ENCODE assay signal across 26 cellular contexts in genomic region chr9:91364702-91365101, GRCh38.
"Had no signal": no experiment of that assay in that cellular context is flagged by ENCODE, and none has a peak within 500 bp of the region (broad histone marks: within the 10 kb centered on the region; RNA-seq: fewer than 3 reads in every experiment).

No MANE protein-coding gene starts in this region.

- H3K4me3 Mint-ChIP-seq: memory B cell; naive thymus-derived CD4-positive, alpha-beta T cell; stimulated activated memory B cell treated with anti-CD40 and anti-IgM and Interleukin-4, amounts not matched to agents 10 μg/mL and 1 μg/mL and 100 μg/mL, for 72 hours; stimulated activated naive CD8-positive, alpha-beta T cell treated with anti-CD3 and anti-CD28 coated beads, Interleukin-15, amount 100 ng/mL, for 72 hours; type B pancreatic cell had no signal

- H3K27ac Mint-ChIP-seq: memory B cell; progenitor cell of endocrine pancreas; stimulated activated memory B cell treated with anti-CD40 and anti-IgM and Interleukin-4, amounts not matched to agents 10 μg/mL and 1 μg/mL and 100 μg/mL, for 72 hours; stimulated activated naive CD8-positive, alpha-beta T cell treated with anti-CD3 and anti-CD28 coated beads, Interleukin-15, amount 100 ng/mL, for 72 hours; type B pancreatic cell had no signal

- H3K36me3 Mint-ChIP-seq: type B pancreatic cell had no signal

- H3K27ac ChIP-seq: heart right ventricle, hepatocyte, left ventricle myocardium inferior, neutrophil, sigmoid colon, tibial nerve, uterus had no signal

- H2AFZ ChIP-seq: hepatocyte had no signal

- H3K27me3 ChIP-seq: heart right ventricle, hepatocyte, neutrophil, sigmoid colon, tibial nerve, uterus had no signal

- H3K27me3 Mint-ChIP-seq: progenitor cell of endocrine pancreas; stimulated activated memory B cell treated with anti-CD40 and anti-IgM and Interleukin-4, amounts not matched to agents 10 μg/mL and 1 μg/mL and 100 μg/mL, for 72 hours; type B pancreatic cell had no signal

- H3K9me3 Mint-ChIP-seq: memory B cell; stimulated activated memory B cell treated with anti-CD40 and anti-IgM and Interleukin-4, amounts not matched to agents 10 μg/mL and 1 μg/mL and 100 μg/mL, for 72 hours; stimulated activated naive CD8-positive, alpha-beta T cell treated with anti-CD3 and anti-CD28 coated beads, Interleukin-15, amount 100 ng/mL, for 72 hours; type B pancreatic cell had no signal

- H3K4me3 ChIP-seq: heart right ventricle, hepatocyte, left ventricle myocardium inferior, mucosa of descending colon, sigmoid colon, tibial nerve, uterus had no signal

- DNase-seq: heart right ventricle; islet precursor cell; left ventricle myocardium inferior; midbrain; mucosa of descending colon; naive thymus-derived CD4-positive, alpha-beta T cell; occipital lobe; retina; right cardiac atrium; sigmoid colon; small intestine; stimulated activated CD4-positive, alpha-beta T cell treated with anti-CD3 and anti-CD28 coated beads, Interleukin-1b, Interleukin-23, amount 100 ng/mL, for 48 hours; stimulated activated CD4-positive, alpha-beta T cell treated with anti-CD3 and anti-CD28 coated beads, Interleukin-2, amount 100 ng/mL, for 48 hours; stimulated activated CD4-positive, alpha-beta T cell treated with anti-CD3 and anti-CD28 coated beads, Interleukin-4, amount 100 ng/mL, for 4 hours; stimulated activated CD8-positive, alpha-beta memory T cell treated with anti-CD3 and anti-CD28 coated beads, Interleukin-4, amount 100 ng/mL, for 48 hours; stimulated activated naive CD4-positive, alpha-beta T cell treated with Interleukin-2 at 50 U/mL for 16 hours; stimulated activated naive CD8-positive, alpha-beta T cell treated with anti-CD3 and anti-CD28 coated beads, Interleukin-15, amount 100 ng/mL, for 72 hours; substantia nigra; uterus had no signal

- H3K36me3 ChIP-seq: heart right ventricle, left ventricle myocardium inferior, neutrophil, sigmoid colon, tibial nerve, uterus had no signal

- H3K9me3 ChIP-seq: heart right ventricle, left ventricle myocardium inferior, mucosa of descending colon, neutrophil, sigmoid colon, tibial nerve, uterus had no signal

- ATAC-seq: heart right ventricle; mucosa of descending colon; naive thymus-derived CD4-positive, alpha-beta T cell; right cardiac atrium; stimulated activated memory B cell treated with anti-CD40 and anti-IgM and Interleukin-4, amounts not matched to agents 10 μg/mL and 1 μg/mL and 100 μg/mL, for 72 hours; stimulated activated naive CD8-positive, alpha-beta T cell treated with anti-CD3 and anti-CD28 coated beads, Interleukin-15, amount 100 ng/mL, for 72 hours had no signal

- H3K4me2 ChIP-seq: hepatocyte had no signal
